10 cellular contexts compared by ENCODE assay signal in the genomic region with DNA sequence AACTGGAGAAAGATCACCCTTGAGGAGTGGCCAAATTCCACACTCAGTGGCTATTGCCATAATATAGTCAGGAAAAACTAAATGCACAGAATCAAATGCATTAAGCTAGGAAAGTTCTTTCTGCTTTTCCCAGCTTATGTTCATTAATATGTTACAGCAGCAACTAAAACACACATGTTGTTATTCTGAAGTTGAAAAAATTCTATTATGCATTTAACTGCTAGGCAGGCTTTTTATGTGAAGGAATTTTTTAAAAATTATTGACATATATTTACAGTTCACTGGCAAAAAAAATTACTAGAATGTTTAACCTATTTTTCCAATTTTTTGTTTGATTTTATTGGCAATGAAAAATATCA. TPM values are rescaled to one million over a fixed set of nuclear protein-coding genes. Genes with fewer than 3 reads are reported as not detected.
A peak's percentile ranks its signal among the peaks of the same experiment; 100 is the strongest.
DNase-seq lines count a peak whose midpoint lies in the region; ATAC-seq and TF ChIP-seq lines count a peak whose summit lies in the region.
"Had no signal": no experiment of that assay in that cellular context is flagged by ENCODE, and none has a peak within 500 bp of the region (broad histone marks: within the 10 kb centered on the region; RNA-seq: fewer than 3 reads in every experiment).

No MANE protein-coding gene starts in this region.

- no peak for TF ChIP-seq POLR2A in tibial nerve (IDR thresholded peaks at IDR 0.05)
- TF ChIP-seq POLR2A in suprapubic skin (IDR thresholded peaks at IDR 0.05) = no peak

- peaks cover 73% of the 10 kb centered on the region for H3K4me1 Mint-ChIP-seq in nephron
- H3K4me1 Mint-ChIP-seq in stimulated activated naive CD8-positive, alpha-beta T cell treated with anti-CD3 and anti-CD28 coated beads, Interleukin-15, amount 100 ng/mL, for 72 hours = no peaks in the 10 kb centered on the region

- H3K4me3 Mint-ChIP-seq in nephron = peak overlapping the region; percentile 60 to 76 (median 69)
- no peak overlapping the region for H3K4me3 Mint-ChIP-seq in stimulated activated naive CD8-positive, alpha-beta T cell treated with anti-CD3 and anti-CD28 coated beads, Interleukin-15, amount 100 ng/mL, for 72 hours
- H3K4me3 Mint-ChIP-seq: immature natural killer cell had no signal

- H3K36me3 ChIP-seq in PC-9 (ENCODE audit: low read depth) = no peaks in the 10 kb centered on the region
- H3K36me3 ChIP-seq in tibial nerve = no peaks in the 10 kb centered on the region
- H3K36me3 ChIP-seq in suprapubic skin = no peaks in the 10 kb centered on the region

- CTCF ChIA-PET in PC-9 (lab: Charles Lee) = interaction anchor here (2.3 kb wide), 1 partner anchor 25 kb away, joined by 11 read pairs; no protein-coding TSS in a partner anchor

- H3K9me3 ChIP-seq in PC-9 (ENCODE audit: insufficient read depth, low read depth) (no peaks in the 10 kb centered on the region), tibial nerve (no peaks in the 10 kb centered on the region), suprapubic skin (no peaks in the 10 kb centered on the region)

- DNase-seq in PC-9 = no peak
- no peak for DNase-seq in coronary artery (ENCODE audit: low spot score)
- no peak for DNase-seq in tibial nerve (ENCODE audit: low spot score in 2 of 2)
- no peak for DNase-seq in stimulated activated naive CD8-positive, alpha-beta T cell treated with anti-CD3 and anti-CD28 coated beads, Interleukin-15, amount 100 ng/mL, for 72 hours
- no peak for DNase-seq in 8988T
- no peak for DNase-seq in suprapubic skin (ENCODE audit: low spot score in 2 of 2)
- DNase-seq: immature natural killer cell, NCI-H1092 treated with DMSO at 0.1 percent for 48 hours, RPMI8226 had no signal

- H3F3A ChIP-seq in PC-9 (ENCODE audit: insufficient read depth, low read depth) = peaks cover 16% of the 10 kb centered on the region

- H3K79me2 ChIP-seq in PC-9 (ENCODE audit: low read depth) = peaks cover 18% of the 10 kb centered on the region; the same call in 1 of the 2 replicates

- TF ChIP-seq CTCF in PC-9 (conservative IDR thresholded peaks at IDR 0.05) (no peak), coronary artery (IDR thresholded peaks at IDR 0.05) (no peak), nephron (IDR thresholded peaks at IDR 0.05; ENCODE audit: unreplicated experiment in 3 of 3) (no peak), tibial nerve (IDR thresholded peaks at IDR 0.05) (no peak), suprapubic skin (IDR thresholded peaks at IDR 0.05) (no peak)

- H3K4me3 ChIP-seq in PC-9 (no peak overlapping the region), coronary artery (peak overlapping the region; percentile 53), tibial nerve (peak overlapping the region in 1 of 4 donors; percentile 37), suprapubic skin (no peak overlapping the region)

- H3K27ac ChIP-seq in PC-9 (peak overlapping the region; percentile 71), coronary artery (peak overlapping the region; percentile 84 to 85), tibial nerve (peak overlapping the region in 3 of 4 donors; percentile 19 to 93 (median 87)), suprapubic skin (no peak overlapping the region)

- H3K9me2 ChIP-seq in PC-9 (ENCODE audit: insufficient read depth) = no peaks in the 10 kb centered on the region

- POLR2A ChIA-PET in PC-9 (lab: Charles Lee; ENCODE audit: unreplicated experiment) = interaction anchor here (0.6 to 0.7 kb wide), 3 partner anchors 31 to 222 kb away, joined by 4 to 8 read pairs (median 5); no protein-coding TSS in a partner anchor

- H4K20me1 ChIP-seq in PC-9 (ENCODE audit: insufficient read depth) = no peaks in the 10 kb centered on the region

- no peaks in the 10 kb centered on the region for H3K9me3 Mint-ChIP-seq in nephron
- H3K9me3 Mint-ChIP-seq in stimulated activated naive CD8-positive, alpha-beta T cell treated with anti-CD3 and anti-CD28 coated beads, Interleukin-15, amount 100 ng/mL, for 72 hours = no peaks in the 10 kb centered on the region
- H3K9me3 Mint-ChIP-seq: immature natural killer cell had no signal

- ATAC-seq in stimulated activated naive CD8-positive, alpha-beta T cell treated with anti-CD3 and anti-CD28 coated beads, Interleukin-15, amount 100 ng/mL, for 72 hours = no peak

- H3K27ac Mint-ChIP-seq in nephron = peak overlapping the region; percentile 87 to 92 (median 89)
- H3K27ac Mint-ChIP-seq in stimulated activated naive CD8-positive, alpha-beta T cell treated with anti-CD3 and anti-CD28 coated beads, Interleukin-15, amount 100 ng/mL, for 72 hours = no peak overlapping the region
- H3K27ac Mint-ChIP-seq: immature natural killer cell had no signal

- no TSS peak for BruUV-seq in PC-9 (replicated peaks; lab: Mats Ljungman, UMichigan)

- peaks cover 38% of the 10 kb centered on the region for H3K4me1 ChIP-seq in PC-9 (replicated peaks; ENCODE audit: insufficient read depth)
- peaks cover 0 to 55% (median 17%) of the 10 kb centered on the region in 4 donors for H3K4me1 ChIP-seq in tibial nerve
- H3K4me1 ChIP-seq in suprapubic skin = peaks cover 6% of the 10 kb centered on the region

- H3K4me2 ChIP-seq in PC-9 = peak overlapping the region; percentile 67; the same call in 1 of the 2 replicates

- H3K27me3 ChIP-seq in PC-9 (ENCODE audit: insufficient read depth, low read depth) (no peaks in the 10 kb centered on the region), tibial nerve (no peaks in the 10 kb centered on the region), suprapubic skin (no peaks in the 10 kb centered on the region)

- H3K27me3 Mint-ChIP-seq in nephron (ENCODE audit: low read depth) = no peaks in the 10 kb centered on the region
- peaks cover 22% of the 10 kb centered on the region for H3K27me3 Mint-ChIP-seq in stimulated activated naive CD8-positive, alpha-beta T cell treated with anti-CD3 and anti-CD28 coated beads, Interleukin-15, amount 100 ng/mL, for 72 hours

- peaks cover 3% of the 10 kb centered on the region for H3K36me3 Mint-ChIP-seq in nephron (ENCODE audit: low read depth)
- H3K36me3 Mint-ChIP-seq: immature natural killer cell had no signal

- intact Hi-C loops in PC-9 (cut with micrococcal nuclease; ENCODE audit: unreplicated experiment) = no loop called here

- H2AFZ ChIP-seq in PC-9 = no peak overlapping the region

- TF ChIP-seq EP300 in tibial nerve (IDR thresholded peaks at IDR 0.05) (no peak), suprapubic skin (IDR thresholded peaks at IDR 0.05) (no peak)

RNA-seq across cellular contexts. Expression of gene SCHIP1, which starts 13.8 kb away (rescaled TPM):
- 4.9 and 5.3 TPM in 2 replicates for total RNA-seq in PC-9 (2021)
- 10 to 100 TPM; 12.6 to 36.0 (median 27.5) TPM for total RNA-seq in tibial nerve
- 1 to 10 TPM in 1 of 4 donors, under 1 TPM in 2, not detected in 1; 0.39 to 6.0 (median 0.57) TPM for total RNA-seq in suprapubic skin

Comparison
In these comparisons a context has a peak if more than half of its experiments do, and no peak if none do; other contexts are left out.
1. H3K27ac Mint-ChIP-seq: peak in nephron (3 of 3); none in stimulated activated naive CD8-positive, alpha-beta T cell treated with anti-CD3 and anti-CD28 coated beads, Interleukin-15, amount 100 ng/mL, for 72 hours (0 of 2).
2. H3K4me3 Mint-ChIP-seq: peak in nephron (3 of 3); none in stimulated activated naive CD8-positive, alpha-beta T cell treated with anti-CD3 and anti-CD28 coated beads, Interleukin-15, amount 100 ng/mL, for 72 hours (0 of 2).